ENCODE assay signal across 11 cellular contexts in genomic region chr15:72338617-72339321, GRCh38. TPM values are rescaled to one million over a fixed set of nuclear protein-coding genes. Genes with fewer than 3 reads are reported as not detected.
DNase-seq lines count a peak whose midpoint lies in the region; ATAC-seq and TF ChIP-seq lines count a peak whose summit lies in the region.
"Had no signal": no experiment of that assay in that cellular context is flagged by ENCODE, and none has a peak within 500 bp of the region (broad histone marks: within the 10 kb centered on the region; RNA-seq: fewer than 3 reads in every experiment).

No MANE protein-coding gene starts in this region.

- intact Hi-C loops in sigmoid colon (cut with DNase I): loop anchor here (2.0 kb wide), 2 partner anchors 68 to 136 kb away; partner anchors contain the start of gene ARIH1

- POLR2A ChIA-PET in BJ (lab: Charles Lee) (no interaction called here), RWPE1 (lab: Yijun Ruan, JAX; ENCODE audit: low non-redundant PET) (no interaction called here)

- TF ChIP-seq EP300 in gastroesophageal sphincter (IDR thresholded peaks at IDR 0.05) (no peak), sigmoid colon (IDR thresholded peaks at IDR 0.05) (peak in 1 of 4 donors; percentile 41)

- 44 to 70% methylated on average over 5 to 9 of the region's 9 CpGs for WGBS in gastroesophageal sphincter (ENCODE audit: low coverage in 1 of 2), 2 donors
- WGBS in sigmoid colon, 2 donors: 82 to 91% methylated on average over 9 of the region's 9 CpGs

- TF ChIP-seq POLR2A in gastroesophageal sphincter (IDR thresholded peaks at IDR 0.05) (no peak), sigmoid colon (IDR thresholded peaks at IDR 0.05) (no peak)

- H3K9me3 ChIP-seq in gastroesophageal sphincter: no peaks in the 10 kb centered on the region
- H3K9me3 ChIP-seq in sigmoid colon: no peaks in the 10 kb centered on the region

- H3K27me3 ChIP-seq in BJ (ENCODE audit: control insufficient read depth, insufficient read depth, low read length) (no peaks in the 10 kb centered on the region), gastroesophageal sphincter (no peaks in the 10 kb centered on the region), sigmoid colon (no peaks in the 10 kb centered on the region)

- H3K36me3 ChIP-seq in BJ (ENCODE audit: control insufficient read depth, insufficient read depth, low read length) (no peaks in the 10 kb centered on the region), gastroesophageal sphincter (peaks cover 0 to 36% of the 10 kb centered on the region in 2 donors), sigmoid colon (peaks cover 0 to 14% (median 2%) of the 10 kb centered on the region in 4 donors)

- peak overlapping the region; percentile 40; the same call in 1 of the 2 replicates for H3K27ac ChIP-seq in RWPE1
- peak overlapping the region; percentile 74 to 87 (median 79) for H3K27ac ChIP-seq in gastroesophageal sphincter
- peak overlapping the region; percentile 70 to 84 (median 78) for H3K27ac ChIP-seq in sigmoid colon

- H3K4me1 ChIP-seq in gastroesophageal sphincter (peaks cover 0 to 22% (median 13%) of the 10 kb centered on the region in 3 donors), sigmoid colon (peaks cover 0 to 21% (median 19%) of the 10 kb centered on the region in 4 donors)

- TF ChIP-seq CTCF in BJ (IDR thresholded peaks at IDR 0.05; ENCODE audit: insufficient read depth, low read depth, low read length) (no peak), RWPE1 (conservative IDR thresholded peaks at IDR 0.05; ENCODE audit: low read depth) (no peak), gastroesophageal sphincter (IDR thresholded peaks at IDR 0.05) (no peak), sigmoid colon (IDR thresholded peaks at IDR 0.05) (no peak)

- CTCF ChIA-PET in BJ (lab: Yijun Ruan, JAX): interaction anchor here (0.6 to 2.2 kb wide), 6 partner anchors 12 to 333 kb away, joined by 3 to 9 read pairs (median 3); no protein-coding TSS in a partner anchor
- CTCF ChIA-PET in RWPE1 (lab: Yijun Ruan, JAX): interaction anchor here (0.5 kb wide), 1 partner anchor 144 kb away, joined by 7 read pairs; no protein-coding TSS in a partner anchor

- DNase-seq in BJ (ENCODE audit: low read depth): peak; percentile 85
- DNase-seq in RWPE1 (ENCODE audit: low spot score): no peak
- peak; percentile 77 for DNase-seq in sigmoid colon
- DNase-seq in A172 (ENCODE audit: low spot score): no peak
- DNase-seq in NCI-H1436 (lab: John Stamatoyannopoulos, UW): no peak
- no peak for DNase-seq in central memory CD4-positive, alpha-beta T cell
- DNase-seq: activated T-cell treated with anti-CD3 and anti-CD28 coated beads, Interleukin-2, amount 50 U/mL, for 4 hours; NCI-H2081; retina had no signal

- ATAC-seq in gastroesophageal sphincter (peak; percentile 87), GM21390 (IDR thresholded peaks at IDR 0.05; ENCODE audit: unreplicated experiment) (no peak)
- ATAC-seq: activated T-cell treated with anti-CD3 and anti-CD28 coated beads, Interleukin-2, amount 50 U/mL, for 4 hours had no signal

- H3K4me3 ChIP-seq in BJ (ENCODE audit: low read depth, low read length) (no peak overlapping the region), gastroesophageal sphincter (no peak overlapping the region), sigmoid colon (no peak overlapping the region)

RNA-seq across cellular contexts. Expression of gene CELF6, which starts 18.8 kb away (rescaled TPM):
- 0.12 and 0.16 TPM in 2 replicates for polyA plus RNA-seq in BJ (2011; rRNA removed)
- not detected in 2 replicates for polyA minus RNA-seq in BJ (2011; rRNA and poly(A)+ RNA removed)
- 1 to 10 TPM in 3 of 4 donors, under 1 TPM in 1; 0.42 to 5.4 (median 2.9) TPM for total RNA-seq in gastroesophageal sphincter
- total RNA-seq in sigmoid colon: 1 to 10 TPM; 2.1 to 5.8 (median 2.8) TPM
- polyA plus RNA-seq in sigmoid colon: 1 to 10 TPM in 1 of 3 donors, not detected in 2; 4.2 TPM
- not detected in 2 replicates for total RNA-seq in A172 (2014; rRNA removed; shearing (Covaris generic))

RNA-seq across cellular contexts. Expression of gene HEXA, which starts 37.0 kb away (rescaled TPM):
- polyA plus RNA-seq in BJ (2011; rRNA removed): 221 and 272 TPM in 2 replicates
- polyA minus RNA-seq in BJ (2011; rRNA and poly(A)+ RNA removed): 26.3 and 36.5 TPM in 2 replicates
- total RNA-seq in gastroesophageal sphincter: 10 to 100 TPM; 46.3 to 68.5 (median 60.9) TPM
- 10 to 100 TPM; 56.0 to 80.0 (median 66.7) TPM for total RNA-seq in sigmoid colon
- polyA plus RNA-seq in sigmoid colon: 10 to 100 TPM; 35.4 to 76.5 (median 54.8) TPM
- 89.0 and 109 TPM in 2 replicates for total RNA-seq in A172 (2014; rRNA removed; shearing (Covaris generic))

RNA-seq across cellular contexts. Expression of gene TMEM202, which starts 59.3 kb away (rescaled TPM):
- polyA plus RNA-seq in BJ (2011; rRNA removed): not detected in 2 replicates
- not detected in 2 replicates for polyA minus RNA-seq in BJ (2011; rRNA and poly(A)+ RNA removed)
- total RNA-seq in gastroesophageal sphincter: not detected
- total RNA-seq in sigmoid colon: not detected
- not detected for polyA plus RNA-seq in sigmoid colon
- not detected in 2 replicates for total RNA-seq in A172 (2014; rRNA removed; shearing (Covaris generic))
- total RNA-seq: activated T-cell treated with anti-CD3 and anti-CD28 coated beads, Interleukin-2, amount 50 U/mL, for 4 hours had no signal

Comparison
In these comparisons a context has a peak if more than half of its experiments do, and no peak if none do; other contexts are left out.
1. DNase-seq: peak in BJ (single experiment) and sigmoid colon (single experiment); none in RWPE1 (single experiment), A172 (single experiment), NCI-H1436 (single experiment) and central memory CD4-positive, alpha-beta T cell (single experiment).
2. Peak in every context shown above with its lines, with median percentiles within 50 percentile points of each other: H3K27ac ChIP-seq.